In genomic region chr19:10593820-10594637, GRCh38 we compare ENCODE assay signal across 10 cellular contexts. TPM values are rescaled to one million over a fixed set of nuclear protein-coding genes. Genes with fewer than 3 reads are reported as not detected.
DNase-seq lines count a peak whose midpoint lies in the region; ATAC-seq and TF ChIP-seq lines count a peak whose summit lies in the region.
"Had no signal": no experiment of that assay in that cellular context is flagged by ENCODE, and none has a peak within 500 bp of the region (broad histone marks: within the 10 kb centered on the region; RNA-seq: fewer than 3 reads in every experiment).

No MANE protein-coding gene starts in this region.

- intact Hi-C loops in head of caudate nucleus (cut with DNase I) (no loop called here), sigmoid colon (cut with DNase I) (no loop called here)

- H3K4me3 ChIP-seq in OCI-LY1 (ENCODE audit: low read depth, low read length, poor library complexity, severe bottlenecking) (no peak overlapping the region), sigmoid colon (no peak overlapping the region)

- no peaks in the 10 kb centered on the region for H3F3A ChIP-seq in OCI-LY1 (ENCODE audit: insufficient read depth, low read length)

- H3K27ac ChIP-seq in OCI-LY1 (ENCODE audit: low read depth, low read length, poor library complexity, severe bottlenecking) (peak overlapping the region; percentile 80), sigmoid colon (peak overlapping the region in 3 of 4 donors; percentile 28 to 55 (median 48))

- TF ChIP-seq CTCF in OCI-LY1 (IDR thresholded peaks at IDR 0.05; ENCODE audit: low read length) (no peak), sigmoid colon (IDR thresholded peaks at IDR 0.05) (no peak), GM10248 (IDR thresholded peaks at IDR 0.05; ENCODE audit: control extremely low read depth, extremely low read depth, low read depth, missing control alignments) (no peak)

- H3K9me3 ChIP-seq in OCI-LY1 (ENCODE audit: low read length) (no peaks in the 10 kb centered on the region), sigmoid colon (no peaks in the 10 kb centered on the region)

- peak overlapping the region; percentile 19; the same call in 1 of the 2 replicates for H3K4me2 ChIP-seq in OCI-LY1 (ENCODE audit: low read length)

- WGBS in sigmoid colon, 2 donors, result 64 to 68% methylated on average over 9 of the region's 9 CpGs

- CTCF ChIA-PET in GM10248 (lab: Yijun Ruan, JAX), result interaction anchor here (0.9 to 10.0 kb wide), 8 partner anchors 11 to 106 kb away, joined by 3 to 106 read pairs (median 4); no protein-coding TSS in a partner anchor

- no peak overlapping the region for H2AFZ ChIP-seq in OCI-LY1 (ENCODE audit: low read length)

- no peaks in the 10 kb centered on the region for H3K36me3 ChIP-seq in OCI-LY1 (ENCODE audit: insufficient read depth, low read length)
- no peaks in the 10 kb centered on the region for H3K36me3 ChIP-seq in sigmoid colon

- H3K79me2 ChIP-seq in OCI-LY1 (ENCODE audit: insufficient read depth, low read length), result no peaks in the 10 kb centered on the region

- H3K4me1 ChIP-seq in OCI-LY1 (ENCODE audit: insufficient read depth, low read length, severe bottlenecking) (peaks cover 52% of the 10 kb centered on the region), sigmoid colon (peaks cover 0 to 11% (median 5%) of the 10 kb centered on the region in 4 donors)

- no peaks in the 10 kb centered on the region for H3K27me3 ChIP-seq in OCI-LY1 (ENCODE audit: insufficient read depth, low read length)
- peaks cover 0 to 11% (median 2%) of the 10 kb centered on the region in 3 donors for H3K27me3 ChIP-seq in sigmoid colon

- POLR2A ChIA-PET in GM10248 (lab: Yijun Ruan, JAX), result no interaction called here

- H3K9me2 ChIP-seq in OCI-LY1 (ENCODE audit: low read depth, low read length), result no peaks in the 10 kb centered on the region

- H3K9ac ChIP-seq in OCI-LY1 (ENCODE audit: low read length), result no peak overlapping the region

- ATAC-seq in GM18511 (IDR thresholded peaks at IDR 0.05; ENCODE audit: unreplicated experiment) (peak; percentile 73), GM21529 (IDR thresholded peaks at IDR 0.05; ENCODE audit: unreplicated experiment) (no peak), HG02852 (IDR thresholded peaks at IDR 0.05; ENCODE audit: unreplicated experiment) (no peak)
- ATAC-seq: naive thymus-derived CD4-positive, alpha-beta T cell had no signal

- TF ChIP-seq EP300 in sigmoid colon (IDR thresholded peaks at IDR 0.05), result no peak

- peak in 40 of 42 donors; percentile 23 to 80 (median 56) for DNase-seq in head of caudate nucleus
- DNase-seq in sigmoid colon, result peak; percentile 75
- no peak for DNase-seq in GM10248 (ENCODE audit: extremely low spot score)
- DNase-seq in activated CD8-positive, alpha-beta memory T cell treated with anti-CD3 and anti-CD28 coated beads for 24 hours, result no peak
- DNase-seq: naive thymus-derived CD4-positive, alpha-beta T cell had no signal

- no peak for TF ChIP-seq POLR2A in sigmoid colon (IDR thresholded peaks at IDR 0.05)

- no peaks in the 10 kb centered on the region for H4K20me1 ChIP-seq in OCI-LY1 (ENCODE audit: insufficient read depth, low read length)

RNA-seq across cellular contexts. Expression of gene AP1M2, which starts 6.9 kb away (rescaled TPM):
- total RNA-seq in sigmoid colon, result 1 to 10 TPM in 2 of 4 donors, not detected in 2; 1.1 to 3.0 TPM
- 100 to 1,000 TPM in 2 of 3 donors, 10 to 100 TPM in 1; 95.8 to 178 (median 150) TPM for polyA plus RNA-seq in sigmoid colon
- total RNA-seq: dermis microvascular lymphatic vessel endothelial cell; naive thymus-derived CD4-positive, alpha-beta T cell had no signal
- polyA plus RNA-seq: naive thymus-derived CD4-positive, alpha-beta T cell had no signal

RNA-seq across cellular contexts. Expression of gene CDKN2D, which starts 25.2 kb away (rescaled TPM):
- 10 to 100 TPM in 3 of 4 donors, 1 to 10 TPM in 1; 7.5 to 14.9 (median 11.3) TPM for total RNA-seq in sigmoid colon
- 10 to 100 TPM; 17.4 to 28.2 (median 17.8) TPM for polyA plus RNA-seq in sigmoid colon

RNA-seq across cellular contexts. Expression of gene KRI1, which starts 28.2 kb away (rescaled TPM):
- total RNA-seq in sigmoid colon, result 10 to 100 TPM; 13.6 to 21.1 (median 16.1) TPM
- polyA plus RNA-seq in sigmoid colon, result 10 to 100 TPM in 2 of 3 donors, 1 to 10 TPM in 1; 7.2 to 28.9 (median 11.4) TPM

RNA-seq across cellular contexts. Expression of gene SLC44A2, which starts 31.3 kb away (rescaled TPM):
- total RNA-seq in sigmoid colon, result 10 to 100 TPM; 19.3 to 31.0 (median 25.3) TPM
- polyA plus RNA-seq in sigmoid colon, result 10 to 100 TPM; 12.9 to 88.6 (median 23.4) TPM

RNA-seq across cellular contexts. Expression of gene ATG4D, which starts 50.3 kb away (rescaled TPM):
- total RNA-seq in sigmoid colon, result 10 to 100 TPM; 11.4 to 25.5 (median 16.7) TPM
- polyA plus RNA-seq in sigmoid colon, result 10 to 100 TPM; 70.3 to 82.5 (median 77.5) TPM

Comparison
In these comparisons a context has a peak if more than half of its experiments do, and no peak if none do; other contexts are left out.
1. DNase-seq: peak in head of caudate nucleus (40 of 42) and sigmoid colon (single experiment); none in GM10248 (single experiment) and activated CD8-positive, alpha-beta memory T cell treated with anti-CD3 and anti-CD28 coated beads for 24 hours (single experiment).